ENCODE assay signal across 1 cellular context in genomic region chr2:202669841-202670240, GRCh38.
A peak's percentile ranks its signal among the peaks of the same experiment; 100 is the strongest.
TF ChIP-seq lines count a peak whose summit lies in the region.

No MANE protein-coding gene starts in this region.

TF ChIP-seq in K562, 482 proteins besides CTCF, POLR2A, EP300 and RAD21:
- TF ChIP-seq ZBTB34 (CRISPR knock-in tag; IDR thresholded peaks at IDR 0.05) = no peak
- TF ChIP-seq, protein P1, sequence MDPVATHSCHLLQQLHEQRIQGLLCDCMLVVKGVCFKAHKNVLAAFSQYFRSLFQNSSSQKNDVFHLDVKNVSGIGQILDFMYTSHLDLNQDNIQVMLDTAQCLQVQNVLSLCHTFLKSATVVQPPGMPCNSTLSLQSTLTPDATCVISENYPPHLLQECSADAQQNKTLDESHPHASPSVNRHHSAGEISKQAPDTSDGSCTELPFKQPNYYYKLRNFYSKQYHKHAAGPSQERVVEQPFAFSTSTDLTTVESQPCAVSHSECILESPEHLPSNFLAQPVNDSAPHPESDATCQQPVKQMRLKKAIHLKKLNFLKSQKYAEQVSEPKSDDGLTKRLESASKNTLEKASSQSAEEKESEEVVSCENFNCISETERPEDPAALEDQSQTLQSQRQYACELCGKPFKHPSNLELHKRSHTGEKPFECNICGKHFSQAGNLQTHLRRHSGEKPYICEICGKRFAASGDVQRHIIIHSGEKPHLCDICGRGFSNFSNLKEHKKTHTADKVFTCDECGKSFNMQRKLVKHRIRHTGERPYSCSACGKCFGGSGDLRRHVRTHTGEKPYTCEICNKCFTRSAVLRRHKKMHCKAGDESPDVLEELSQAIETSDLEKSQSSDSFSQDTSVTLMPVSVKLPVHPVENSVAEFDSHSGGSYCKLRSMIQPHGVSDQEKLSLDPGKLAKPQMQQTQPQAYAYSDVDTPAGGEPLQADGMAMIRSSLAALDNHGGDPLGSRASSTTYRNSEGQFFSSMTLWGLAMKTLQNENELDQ (CRISPR knock-in tag; IDR thresholded peaks at IDR 0.05; ENCODE audit: borderline replicate concordance) = no peak
- no peak for TF ChIP-seq PRDM10 (IDR thresholded peaks at IDR 0.05; ENCODE audit: partially characterized antibody)
- TF ChIP-seq ZBTB40 (IDR thresholded peaks at IDR 0.05) = peak; percentile 63; the same call in 1 of the 2 replicates
- TF ChIP-seq ZBTB40 (CRISPR knock-in tag; IDR thresholded peaks at IDR 0.05) = no peak
